8 cellular contexts compared by ENCODE assay signal in genomic region chr12:30796891-30797371, GRCh38. TPM values are rescaled to one million over a fixed set of nuclear protein-coding genes. Genes with fewer than 3 reads are reported as not detected.
DNase-seq lines count a peak whose midpoint lies in the region; ATAC-seq and TF ChIP-seq lines count a peak whose summit lies in the region.

No MANE protein-coding gene starts in this region.

- H3K4me3 Mint-ChIP-seq in activated naive CD8-positive, alpha-beta T cell: peak overlapping the region; percentile 82

- H3K27me3 ChIP-seq in left ventricle myocardium inferior (ENCODE audit: low read depth) (peaks cover 26% of the 10 kb centered on the region), stomach (peaks cover 0 to 30% (median 16%) of the 10 kb centered on the region in 3 donors)

- ATAC-seq in Right ventricle myocardium inferior (no peak), HG03354 (IDR thresholded peaks at IDR 0.05; ENCODE audit: poor library complexity, severe bottlenecking, unreplicated experiment) (no peak)

- peaks cover 22% of the 10 kb centered on the region for H3K4me1 ChIP-seq in left ventricle myocardium inferior
- peaks cover 14 to 30% (median 19%) of the 10 kb centered on the region in 4 donors for H3K4me1 ChIP-seq in stomach

- TF ChIP-seq CTCF in left ventricle myocardium inferior (IDR thresholded peaks at IDR 0.05; ENCODE audit: borderline replicate concordance) (no peak), stomach (IDR thresholded peaks at IDR 0.05) (no peak), GM10248 (IDR thresholded peaks at IDR 0.05; ENCODE audit: control extremely low read depth, extremely low read depth, low read depth, missing control alignments) (no peak)

- H3K9me3 Mint-ChIP-seq in activated naive CD8-positive, alpha-beta T cell (ENCODE audit: low read depth): no peaks in the 10 kb centered on the region

- no peak overlapping the region for H3K27ac ChIP-seq in left ventricle myocardium inferior (replicated peaks)
- no peak overlapping the region for H3K27ac ChIP-seq in stomach

- no peaks in the 10 kb centered on the region for H3K36me3 ChIP-seq in left ventricle myocardium inferior
- H3K36me3 ChIP-seq in stomach: no peaks in the 10 kb centered on the region

- 15 to 21% (median 18%) methylated on average over 21 to 22 of the region's 22 CpGs for WGBS in stomach, 5 donors

- intact Hi-C loops in left ventricle myocardium inferior (cut with micrococcal nuclease): no loop called here
- intact Hi-C loops in Right ventricle myocardium inferior (cut with DNase I): no loop called here
- intact Hi-C loops in stomach (cut with DNase I; ENCODE audit: low total_unique reads): no loop called here

- peaks cover 20% of the 10 kb centered on the region for H3K27me3 Mint-ChIP-seq in activated naive CD8-positive, alpha-beta T cell

- CTCF ChIA-PET in GM10248 (lab: Yijun Ruan, JAX): interaction anchor here (1.8 kb wide), 1 partner anchor 11 kb away, joined by 9 read pairs; no protein-coding TSS in a partner anchor

- DNase-seq in left ventricle myocardium inferior: no peak
- no peak for DNase-seq in Right ventricle myocardium inferior (ENCODE audit: missing footprints)
- no peak for DNase-seq in stomach
- DNase-seq in GM10248 (ENCODE audit: extremely low spot score): no peak
- DNase-seq in NCI-H1436 treated with DMSO at 0.1 percent for 48 hours (lab: John Stamatoyannopoulos, UW): no peak

- H3K27ac Mint-ChIP-seq in activated naive CD8-positive, alpha-beta T cell: no peak overlapping the region

- no peak for TF ChIP-seq EP300 in stomach (IDR thresholded peaks at IDR 0.05)

- peaks cover 18% of the 10 kb centered on the region for H3K4me1 Mint-ChIP-seq in activated naive CD8-positive, alpha-beta T cell (ENCODE audit: low read depth)

- peak overlapping the region; percentile 76 for H3K4me3 ChIP-seq in left ventricle myocardium inferior
- peak overlapping the region; percentile 66 for H3K4me3 ChIP-seq in iPS-18c (ENCODE audit: insufficient read depth, low read depth, low read length)
- peak overlapping the region; percentile 57 to 64 (median 63) for H3K4me3 ChIP-seq in stomach

- POLR2A ChIA-PET in GM10248 (lab: Yijun Ruan, JAX): no interaction called here

- H3K36me3 Mint-ChIP-seq in activated naive CD8-positive, alpha-beta T cell: no peaks in the 10 kb centered on the region

- no peak for TF ChIP-seq POLR2A in stomach (IDR thresholded peaks at IDR 0.05)

- no peaks in the 10 kb centered on the region for H3K9me3 ChIP-seq in left ventricle myocardium inferior (replicated peaks)
- H3K9me3 ChIP-seq in iPS-18c (ENCODE audit: control insufficient read depth, insufficient read depth, low read length): no peaks in the 10 kb centered on the region
- no peaks in the 10 kb centered on the region for H3K9me3 ChIP-seq in stomach

RNA-seq across cellular contexts. Expression of gene CAPRIN2, which starts 42.2 kb away (rescaled TPM):
- total RNA-seq in left ventricle myocardium inferior: 27.5 TPM
- 23.2 TPM for total RNA-seq in Right ventricle myocardium inferior
- 100 to 1,000 TPM in 2 of 5 donors, 10 to 100 TPM in 3; 22.0 to 154 (median 39.3) TPM for total RNA-seq in stomach
- polyA plus RNA-seq in stomach: 10 to 100 TPM in 1 of 3 donors, 1 to 10 TPM in 2; 6.7 to 13.4 (median 8.7) TPM
